In the genomic region with DNA sequence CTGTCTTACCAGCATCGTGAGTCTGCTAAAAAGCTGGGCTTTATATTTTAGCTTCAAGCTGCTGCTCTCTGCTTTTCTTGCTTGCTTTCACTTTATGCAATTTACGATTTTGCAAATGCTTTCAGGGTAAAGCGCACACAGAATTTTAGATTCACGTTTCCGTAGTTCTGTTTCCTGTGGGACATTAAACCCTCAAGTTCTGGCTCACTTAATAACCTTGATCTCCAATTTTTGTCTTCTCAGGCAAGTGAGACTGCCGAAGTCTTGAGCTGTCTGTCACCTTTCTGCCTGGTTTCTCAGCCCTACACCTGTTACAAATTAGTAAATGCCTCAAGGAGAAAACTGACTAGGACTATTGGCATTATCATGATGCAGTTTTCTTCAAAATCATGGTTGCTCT, we compare ENCODE assay signal across 11 cellular contexts.
DNase-seq lines count a peak whose midpoint lies in the region; TF ChIP-seq lines count a peak whose summit lies in the region.
"Had no signal": no experiment of that assay in that cellular context is flagged by ENCODE, and none has a peak within 500 bp of the region (broad histone marks: within the 10 kb centered on the region; RNA-seq: fewer than 3 reads in every experiment).

No MANE protein-coding gene starts in this region.

- TF ChIP-seq CTCF in HFF-Myc (IDR thresholded peaks at IDR 0.05; ENCODE audit: low read depth, low read length, missing control alignments) (no peak), mammary epithelial cell (conservative IDR thresholded peaks at IDR 0.05 in 1 of 2, IDR thresholded peaks at IDR 0.05 in 1 of 2; ENCODE audit: extremely low read depth in 1 of 2, insufficient read depth in 1 of 2, low read depth in 1 of 2, low read length in 2 of 2) (no peak), ovary (IDR thresholded peaks at IDR 0.05) (no peak)

- peak; percentile 14 for DNase-seq in HFF-Myc (ENCODE audit: extremely low read depth, low read depth)
- DNase-seq in mammary epithelial cell: no peak
- DNase-seq in ovary: no peak
- no peak for DNase-seq in stimulated activated CD4-positive, alpha-beta T cell treated with anti-CD3 and anti-CD28 coated beads, Interleukin-4, amount 100 ng/mL, for 1 hour
- DNase-seq in NCI-H1436 treated with DMSO at 0.1 percent for 48 hours (lab: John Stamatoyannopoulos, UW): no peak
- no peak for DNase-seq in DMS153 (lab: John Stamatoyannopoulos, UW)
- DNase-seq in NCI-H510A treated with DMSO at 0.1 percent for 48 hours (lab: John Stamatoyannopoulos, UW): no peak
- DNase-seq: amygdala, left colon had no signal

- no TSS peak for BruUV-seq in mammary epithelial cell (replicated peaks; lab: Mats Ljungman, UMichigan)

- H3K4me2 ChIP-seq in BLaER1 (peak overlapping the region; percentile 75), mammary epithelial cell (ENCODE audit: insufficient read depth, low read depth, low read length) (no peak overlapping the region)

- dilution Hi-C loops in mammary epithelial cell (cut with HindIII; ENCODE audit: low sequenced_read_pairs): no loop called here

- H3K36me3 ChIP-seq in BLaER1: no peaks in the 10 kb centered on the region
- no peaks in the 10 kb centered on the region for H3K36me3 ChIP-seq in mammary epithelial cell (ENCODE audit: insufficient read depth, low read length)
- no peaks in the 10 kb centered on the region for H3K36me3 ChIP-seq in ovary

- peak overlapping the region; percentile 43 for H3K4me3 ChIP-seq in BLaER1
- H3K4me3 ChIP-seq in HFF-Myc (replicated peaks; ENCODE audit: low read depth, low read length): 0 out of 2 replicates have a peak overlapping the region, but pooled peaks have one; percentile 8
- H3K4me3 ChIP-seq in mammary epithelial cell (replicated peaks in 1 of 3; ENCODE audit: insufficient read depth in 1 of 3, low read depth in 2 of 3, low read length in 3 of 3): no peak overlapping the region
- peak overlapping the region; percentile 1 for H3K4me3 ChIP-seq in ovary

- no peak for TF ChIP-seq EP300 in ovary (IDR thresholded peaks at IDR 0.05)

- CTCF ChIA-PET in mammary epithelial cell (lab: Charles Lee; ENCODE audit: low non-redundant PET): interaction anchor here (0.7 kb wide), 1 partner anchor 193 kb away, joined by 3 read pairs; no protein-coding TSS in a partner anchor

- no peak for TF ChIP-seq POLR2A in ovary (IDR thresholded peaks at IDR 0.05)

- H4K20me1 ChIP-seq in BLaER1 (no peaks in the 10 kb centered on the region), mammary epithelial cell (ENCODE audit: insufficient read depth, low read length) (no peaks in the 10 kb centered on the region)

- peak overlapping the region; percentile 11; the same call in 1 of the 2 replicates for H3K27ac ChIP-seq in BLaER1
- no peak overlapping the region for H3K27ac ChIP-seq in mammary epithelial cell (ENCODE audit: insufficient read depth, low read depth, low read length)
- no peak overlapping the region for H3K27ac ChIP-seq in ovary
- H3K27ac ChIP-seq: epithelial cell of prostate had no signal

- H3K4me1 ChIP-seq in BLaER1 (peaks cover 46% of the 10 kb centered on the region), mammary epithelial cell (ENCODE audit: insufficient read depth, low read length) (peaks cover 13% of the 10 kb centered on the region), ovary (ENCODE audit: insufficient read depth) (no peaks in the 10 kb centered on the region)

- H3K9ac ChIP-seq in BLaER1: peak overlapping the region; percentile 42; the same call in 1 of the 2 replicates
- no peak overlapping the region for H3K9ac ChIP-seq in mammary epithelial cell (ENCODE audit: insufficient read depth, low read length)

- H3K79me2 ChIP-seq in mammary epithelial cell (ENCODE audit: insufficient read depth, low read length): no peaks in the 10 kb centered on the region

- in situ Hi-C loops in mammary epithelial cell (cut with MboI; ENCODE audit: low sequenced_read_pairs in 2 of 2): no loop called here

- H3K27me3 ChIP-seq in BLaER1 (no peaks in the 10 kb centered on the region), mammary epithelial cell (ENCODE audit: insufficient read depth, low read length) (no peaks in the 10 kb centered on the region), ovary (no peaks in the 10 kb centered on the region)

- no peaks in the 10 kb centered on the region for H3K9me3 ChIP-seq in BLaER1
- H3K9me3 ChIP-seq in mammary epithelial cell (replicated peaks; ENCODE audit: insufficient read depth, low read length): no peaks in the 10 kb centered on the region
- no peaks in the 10 kb centered on the region for H3K9me3 ChIP-seq in ovary

- intact Hi-C loops in mammary epithelial cell (cut with micrococcal nuclease): no loop called here
- intact Hi-C loops in ovary (cut with DNase I): no loop called here

- WGBS in mammary epithelial cell (ENCODE audit: low coverage, missing lambda C conversion rate): 87% methylated on average over 6 of the region's 6 CpGs
- 67 to 82% (median 80%) methylated on average over 6 of the region's 6 CpGs for WGBS in ovary, 3 donors

- H2AFZ ChIP-seq in mammary epithelial cell (ENCODE audit: low read depth, low read length): peak overlapping the region; percentile 47

Comparison
In these comparisons a context has a peak if more than half of its experiments do, and no peak if none do; other contexts are left out.
1. H3K4me3 ChIP-seq: peak in BLaER1 (single experiment), HFF-Myc (single experiment) and ovary (single experiment); none in mammary epithelial cell (0 of 3).